Comparison of ENCODE assay signal across 8 cellular contexts in genomic region chr22:42169055-42169469, GRCh38. TPM values are rescaled to one million over a fixed set of nuclear protein-coding genes. Genes with fewer than 3 reads are reported as not detected.
DNase-seq lines count a peak whose midpoint lies in the region; ATAC-seq and TF ChIP-seq lines count a peak whose summit lies in the region.

No MANE protein-coding gene starts in this region.

- H3K9me3 ChIP-seq in right cardiac atrium (ENCODE audit: control insufficient read depth, low read length): no peaks in the 10 kb centered on the region
- no peaks in the 10 kb centered on the region for H3K9me3 ChIP-seq in sigmoid colon

- no peak for TF ChIP-seq POLR2A in sigmoid colon (IDR thresholded peaks at IDR 0.05)

- intact Hi-C loops in right cardiac atrium (cut with DNase I): loop anchor here (2.0 to 5.0 kb wide), 2 partner anchors 268 kb away; no protein-coding TSS in a partner anchor
- intact Hi-C loops in sigmoid colon (cut with DNase I): loop anchor here (1.0 to 5.0 kb wide), 2 partner anchors 98 to 268 kb away; no protein-coding TSS in a partner anchor

- peaks cover 0 to 12% (median 7%) of the 10 kb centered on the region in 4 donors for H3K36me3 ChIP-seq in sigmoid colon

- H3K4me1 ChIP-seq in right cardiac atrium (ENCODE audit: control insufficient read depth, insufficient read depth, low read length): no peaks in the 10 kb centered on the region
- H3K4me1 ChIP-seq in sigmoid colon: peaks cover 0 to 31% (median 19%) of the 10 kb centered on the region in 4 donors

- H3K27ac ChIP-seq in right cardiac atrium (ENCODE audit: low read length) (no peak overlapping the region), sigmoid colon (no peak overlapping the region)

- H3K4me3 ChIP-seq in right cardiac atrium (ENCODE audit: low read length) (no peak overlapping the region), sigmoid colon (no peak overlapping the region)

- H3K27me3 ChIP-seq in right cardiac atrium (ENCODE audit: control insufficient read depth, insufficient read depth) (no peaks in the 10 kb centered on the region), sigmoid colon (no peaks in the 10 kb centered on the region)

- TF ChIP-seq CTCF in sigmoid colon (IDR thresholded peaks at IDR 0.05): peak; percentile 64 to 93 (median 88)

- WGBS in right cardiac atrium: 52% methylated on average over 7 of the region's 7 CpGs
- WGBS in sigmoid colon, 2 donors: 63 to 67% methylated on average over 7 of the region's 7 CpGs

- ATAC-seq in right cardiac atrium: peak; percentile 56 to 74
- no peak for ATAC-seq in GM18520 (IDR thresholded peaks at IDR 0.05; ENCODE audit: unreplicated experiment)
- ATAC-seq in HG03442 (IDR thresholded peaks at IDR 0.05; ENCODE audit: unreplicated experiment): no peak

- TF ChIP-seq EP300 in sigmoid colon (IDR thresholded peaks at IDR 0.05): no peak

- DNase-seq in ELR (ENCODE audit: low read depth) (peak; percentile 76), LHCN-M2 (ENCODE audit: low read depth) (peak; percentile 58), T follicular helper cell (ENCODE audit: low read depth) (peak; percentile 71), amniotic epithelial cell (ENCODE audit: low read depth) (peak; percentile 71), right cardiac atrium (peak; percentile 64 to 86 (median 80)), sigmoid colon (peak; percentile 78)

RNA-seq across cellular contexts. Expression of gene CYP2D6, which starts 38.5 kb away (rescaled TPM):
- 0.17 TPM in 1 of 2 replicates, not detected in the other for total RNA-seq in LHCN-M2 (2014; rRNA removed)
- 0.16 TPM for polyA plus RNA-seq in LHCN-M2 (2012)
- total RNA-seq in right cardiac atrium: under 1 TPM; 0.19 to 0.29 (median 0.23) TPM
- 0.29 TPM for polyA plus RNA-seq in right cardiac atrium
- under 1 TPM in 2 of 4 donors, not detected in 2; 0.36 to 0.81 TPM for total RNA-seq in sigmoid colon
- polyA plus RNA-seq in sigmoid colon: 1 to 10 TPM in 2 of 3 donors, not detected in 1; 1.6 to 3.7 TPM

Comparison
In these comparisons a context has a peak if more than half of its experiments do, and no peak if none do; other contexts are left out.
1. ATAC-seq: peak in right cardiac atrium (2 of 2); none in GM18520 (single experiment) and HG03442 (single experiment).
2. Peak in every context shown above with its lines, with median percentiles within 50 percentile points of each other: DNase-seq.